In genomic region chrX:154502098-154502497, GRCh38 we compare ENCODE assay signal across 6 cellular contexts.
"Had no signal": no experiment of that assay in that cellular context is flagged by ENCODE, and none has a peak within 500 bp of the region (broad histone marks: within the 10 kb centered on the region; RNA-seq: fewer than 3 reads in every experiment).

No MANE protein-coding gene starts in this region.

- FAIRE-seq: HepG2, HTR-8/SVneo had no signal

- H3K27ac ChIP-seq: HL-60 had no signal

- DNase-seq: IMR-90, KBM-7, KG1 had no signal
